1 cellular context compared by ENCODE assay signal in the genomic region with DNA sequence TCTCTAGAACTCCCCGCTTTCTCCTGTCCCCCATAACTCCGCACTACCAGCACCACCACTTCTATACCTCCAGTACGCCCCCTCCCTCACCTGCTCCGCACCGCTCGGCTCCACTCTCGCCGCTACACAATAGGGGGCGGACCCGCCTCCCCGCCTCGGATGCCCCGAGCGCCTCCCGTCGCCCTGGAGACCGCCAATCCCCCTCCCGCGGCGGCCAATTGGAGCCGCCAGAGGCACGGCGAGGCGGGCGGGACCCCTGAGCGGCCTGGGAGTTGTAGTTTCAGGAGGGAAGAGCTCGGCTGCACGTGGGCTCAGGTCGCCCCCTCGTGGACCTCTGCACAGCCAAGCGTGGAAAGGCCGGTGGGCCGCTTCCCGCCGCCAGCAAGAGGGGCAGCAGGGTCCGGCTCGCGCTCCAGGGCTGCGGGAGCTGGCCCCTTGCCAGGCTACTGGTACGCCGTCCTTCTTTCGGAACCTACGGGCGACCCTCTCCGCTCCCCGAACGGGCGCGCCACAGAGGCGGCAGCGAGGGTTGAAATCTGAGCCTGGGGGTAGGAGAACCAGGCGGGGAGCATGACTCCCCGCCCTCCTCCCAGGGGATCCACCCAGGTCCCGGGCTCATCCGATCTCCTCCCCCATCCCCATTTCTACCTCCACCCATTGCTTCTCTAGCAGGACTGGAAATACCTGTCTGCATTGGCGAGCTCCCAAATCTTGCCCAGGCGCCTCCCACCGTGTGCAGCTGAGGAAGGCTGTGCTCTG.
TF ChIP-seq lines count a peak whose summit lies in the region.

IGSF9 (minus strand) TSS at position 131 of the 759 bp plus-strand sequence. CDS start 2,159 bp downstream, outside the sequence.

TF ChIP-seq in HEK293, 187 proteins besides CTCF, POLR2A, EP300 and RAD21 (continued from another document and continues in another):
- TF ChIP-seq ZSCAN4 (tag by site-specific recombination; IDR thresholded peaks at IDR 0.05) (no peak), ZBTB8A (tag by site-specific recombination; IDR thresholded peaks at IDR 0.05) (peak; percentile 68), ZNF701 (tag by site-specific recombination; IDR thresholded peaks at IDR 0.05) (no peak), KLF16 (tag by site-specific recombination; IDR thresholded peaks at IDR 0.05) (peak; percentile 81), ZNF335 (tag by site-specific recombination; conservative IDR thresholded peaks at IDR 0.05) (peak; percentile 96), ZNF707 (tag by site-specific recombination; IDR thresholded peaks at IDR 0.05) (no peak), ZNF132 (tag by site-specific recombination; IDR thresholded peaks at IDR 0.05; ENCODE audit: borderline replicate concordance) (no peak), ZNF114 (tag by site-specific recombination; IDR thresholded peaks at IDR 0.05) (no peak), ZNF184 (tag by site-specific recombination; IDR thresholded peaks at IDR 0.05) (0 out of 2 replicates have a peak, but pooled peaks have one; percentile 39), YY2 (tag by site-specific recombination; IDR thresholded peaks at IDR 0.05) (peak; percentile 25; the same call in 1 of the 2 replicates), KLF9 (tag by site-specific recombination; IDR thresholded peaks at IDR 0.05; ENCODE audit: low read depth) (peak; percentile 94), ZNF404 (tag by site-specific recombination; IDR thresholded peaks at IDR 0.05) (no peak), GLIS1 (tag by site-specific recombination; IDR thresholded peaks at IDR 0.05) (peak; percentile 83), ZNF416 (tag by site-specific recombination; IDR thresholded peaks at IDR 0.05) (no peak), KLF17 (tag by site-specific recombination; IDR thresholded peaks at IDR 0.05) (peak; percentile 84), INSM2 (tag by site-specific recombination; IDR thresholded peaks at IDR 0.05) (no peak), SCRT2 (tag by site-specific recombination; IDR thresholded peaks at IDR 0.05) (0 out of 2 replicates have a peak, but pooled peaks have one; percentile 45), ZNF112 (tag by site-specific recombination; IDR thresholded peaks at IDR 0.05) (no peak), ZNF274 (IDR thresholded peaks at IDR 0.05; ENCODE audit: low read length) (no peak), ZNF274 (tag by site-specific recombination; IDR thresholded peaks at IDR 0.05; ENCODE audit: borderline replicate concordance) (no peak), ZNF776 (tag by site-specific recombination; IDR thresholded peaks at IDR 0.05; ENCODE audit: borderline replicate concordance) (no peak), OSR2 (tag by site-specific recombination; IDR thresholded peaks at IDR 0.05) (no peak), ZNF600 (tag by site-specific recombination; IDR thresholded peaks at IDR 0.05) (peak; percentile 53; the same call in 1 of the 2 replicates), ZNF221 (tag by site-specific recombination; IDR thresholded peaks at IDR 0.05; ENCODE audit: borderline replicate concordance) (no peak), ZNF169 (tag by site-specific recombination; IDR thresholded peaks at IDR 0.05) (no peak), ZNF571 (tag by site-specific recombination; IDR thresholded peaks at IDR 0.05) (no peak), ZFP69B (tag by site-specific recombination; IDR thresholded peaks at IDR 0.05) (no peak), ZIC2 (tag by site-specific recombination; IDR thresholded peaks at IDR 0.05) (peak; percentile 79), ZNF585B (tag by site-specific recombination; IDR thresholded peaks at IDR 0.05) (no peak), ZXDB (tag by site-specific recombination; IDR thresholded peaks at IDR 0.05) (peak; percentile 75; the same call in 1 of the 2 replicates), ZNF561 (tag by site-specific recombination; IDR thresholded peaks at IDR 0.05; ENCODE audit: borderline replicate concordance) (peak; percentile 81; the same call in 1 of the 2 replicates), ZNF501 (tag by site-specific recombination; IDR thresholded peaks at IDR 0.05) (peak; percentile 87; the same call in 1 of the 2 replicates), ZNF121 (tag by site-specific recombination; IDR thresholded peaks at IDR 0.05) (no peak), ZNF48 (tag by site-specific recombination; IDR thresholded peaks at IDR 0.05) (no peak), SETDB1 (IDR thresholded peaks at IDR 0.05; ENCODE audit: insufficient read length, low read length) (no peak), ZFHX2 (tag by site-specific recombination; conservative IDR thresholded peaks at IDR 0.05) (peak; percentile 75), ZNF324 (tag by site-specific recombination; IDR thresholded peaks at IDR 0.05) (peak; percentile 33; the same call in 1 of the 2 replicates), ZNF837 (tag by site-specific recombination; IDR thresholded peaks at IDR 0.05) (no peak), ZNF239 (tag by site-specific recombination; IDR thresholded peaks at IDR 0.05) (no peak), ZNF302 (tag by site-specific recombination; IDR thresholded peaks at IDR 0.05; ENCODE audit: low read depth) (no peak), BCL6B (tag by site-specific recombination; IDR thresholded peaks at IDR 0.05) (no peak), ZNF791 (tag by site-specific recombination; IDR thresholded peaks at IDR 0.05) (no peak), ZNF433 (tag by site-specific recombination; IDR thresholded peaks at IDR 0.05; ENCODE audit: low read depth) (no peak), ZNF768 (tag by site-specific recombination; IDR thresholded peaks at IDR 0.05) (no peak), ZNF214 (tag by site-specific recombination; IDR thresholded peaks at IDR 0.05; ENCODE audit: borderline replicate concordance) (no peak), ZNF341 (tag by site-specific recombination; IDR thresholded peaks at IDR 0.05; ENCODE audit: low read depth) (peak; percentile 91), ZNF629 (tag by site-specific recombination; IDR thresholded peaks at IDR 0.05) (peak; percentile 56; the same call in 1 of the 2 replicates), ZNF560 (tag by site-specific recombination; IDR thresholded peaks at IDR 0.05; ENCODE audit: borderline replicate concordance) (no peak), ZNF16 (tag by site-specific recombination; IDR thresholded peaks at IDR 0.05; ENCODE audit: low read depth) (no peak), ZSCAN30 (tag by site-specific recombination; IDR thresholded peaks at IDR 0.05) (peak; percentile 28; the same call in 1 of the 2 replicates)
- TF ChIP-seq, protein P1, sequence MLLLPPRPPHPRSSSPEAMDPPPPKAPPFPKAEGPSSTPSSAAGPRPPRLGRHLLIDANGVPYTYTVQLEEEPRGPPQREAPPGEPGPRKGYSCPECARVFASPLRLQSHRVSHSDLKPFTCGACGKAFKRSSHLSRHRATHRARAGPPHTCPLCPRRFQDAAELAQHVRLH (tag by site-specific recombination; IDR thresholded peaks at IDR 0.05), result peak; percentile 71; the same call in 1 of the 2 replicates
- TF ChIP-seq, protein P2, sequence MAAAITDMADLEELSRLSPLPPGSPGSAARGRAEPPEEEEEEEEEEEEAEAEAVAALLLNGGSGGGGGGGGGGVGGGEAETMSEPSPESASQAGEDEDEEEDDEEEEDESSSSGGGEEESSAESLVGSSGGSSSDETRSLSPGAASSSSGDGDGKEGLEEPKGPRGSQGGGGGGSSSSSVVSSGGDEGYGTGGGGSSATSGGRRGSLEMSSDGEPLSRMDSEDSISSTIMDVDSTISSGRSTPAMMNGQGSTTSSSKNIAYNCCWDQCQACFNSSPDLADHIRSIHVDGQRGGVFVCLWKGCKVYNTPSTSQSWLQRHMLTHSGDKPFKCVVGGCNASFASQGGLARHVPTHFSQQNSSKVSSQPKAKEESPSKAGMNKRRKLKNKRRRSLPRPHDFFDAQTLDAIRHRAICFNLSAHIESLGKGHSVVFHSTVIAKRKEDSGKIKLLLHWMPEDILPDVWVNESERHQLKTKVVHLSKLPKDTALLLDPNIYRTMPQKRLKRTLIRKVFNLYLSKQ (tag by site-specific recombination; IDR thresholded peaks at IDR 0.05; ENCODE audit: borderline replicate concordance), result no peak
- TF ChIP-seq, protein P3, sequence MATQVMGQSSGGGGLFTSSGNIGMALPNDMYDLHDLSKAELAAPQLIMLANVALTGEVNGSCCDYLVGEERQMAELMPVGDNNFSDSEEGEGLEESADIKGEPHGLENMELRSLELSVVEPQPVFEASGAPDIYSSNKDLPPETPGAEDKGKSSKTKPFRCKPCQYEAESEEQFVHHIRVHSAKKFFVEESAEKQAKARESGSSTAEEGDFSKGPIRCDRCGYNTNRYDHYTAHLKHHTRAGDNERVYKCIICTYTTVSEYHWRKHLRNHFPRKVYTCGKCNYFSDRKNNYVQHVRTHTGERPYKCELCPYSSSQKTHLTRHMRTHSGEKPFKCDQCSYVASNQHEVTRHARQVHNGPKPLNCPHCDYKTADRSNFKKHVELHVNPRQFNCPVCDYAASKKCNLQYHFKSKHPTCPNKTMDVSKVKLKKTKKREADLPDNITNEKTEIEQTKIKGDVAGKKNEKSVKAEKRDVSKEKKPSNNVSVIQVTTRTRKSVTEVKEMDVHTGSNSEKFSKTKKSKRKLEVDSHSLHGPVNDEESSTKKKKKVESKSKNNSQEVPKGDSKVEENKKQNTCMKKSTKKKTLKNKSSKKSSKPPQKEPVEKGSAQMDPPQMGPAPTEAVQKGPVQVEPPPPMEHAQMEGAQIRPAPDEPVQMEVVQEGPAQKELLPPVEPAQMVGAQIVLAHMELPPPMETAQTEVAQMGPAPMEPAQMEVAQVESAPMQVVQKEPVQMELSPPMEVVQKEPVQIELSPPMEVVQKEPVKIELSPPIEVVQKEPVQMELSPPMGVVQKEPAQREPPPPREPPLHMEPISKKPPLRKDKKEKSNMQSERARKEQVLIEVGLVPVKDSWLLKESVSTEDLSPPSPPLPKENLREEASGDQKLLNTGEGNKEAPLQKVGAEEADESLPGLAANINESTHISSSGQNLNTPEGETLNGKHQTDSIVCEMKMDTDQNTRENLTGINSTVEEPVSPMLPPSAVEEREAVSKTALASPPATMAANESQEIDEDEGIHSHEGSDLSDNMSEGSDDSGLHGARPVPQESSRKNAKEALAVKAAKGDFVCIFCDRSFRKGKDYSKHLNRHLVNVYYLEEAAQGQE (tag by site-specific recombination; IDR thresholded peaks at IDR 0.05), result no peak
- TF ChIP-seq, protein P4, sequence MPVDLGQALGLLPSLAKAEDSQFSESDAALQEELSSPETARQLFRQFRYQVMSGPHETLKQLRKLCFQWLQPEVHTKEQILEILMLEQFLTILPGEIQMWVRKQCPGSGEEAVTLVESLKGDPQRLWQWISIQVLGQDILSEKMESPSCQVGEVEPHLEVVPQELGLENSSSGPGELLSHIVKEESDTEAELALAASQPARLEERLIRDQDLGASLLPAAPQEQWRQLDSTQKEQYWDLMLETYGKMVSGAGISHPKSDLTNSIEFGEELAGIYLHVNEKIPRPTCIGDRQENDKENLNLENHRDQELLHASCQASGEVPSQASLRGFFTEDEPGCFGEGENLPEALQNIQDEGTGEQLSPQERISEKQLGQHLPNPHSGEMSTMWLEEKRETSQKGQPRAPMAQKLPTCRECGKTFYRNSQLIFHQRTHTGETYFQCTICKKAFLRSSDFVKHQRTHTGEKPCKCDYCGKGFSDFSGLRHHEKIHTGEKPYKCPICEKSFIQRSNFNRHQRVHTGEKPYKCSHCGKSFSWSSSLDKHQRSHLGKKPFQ (tag by site-specific recombination; IDR thresholded peaks at IDR 0.05), result no peak
